ENCODE assay signal across 2 cellular contexts in the genomic region with DNA sequence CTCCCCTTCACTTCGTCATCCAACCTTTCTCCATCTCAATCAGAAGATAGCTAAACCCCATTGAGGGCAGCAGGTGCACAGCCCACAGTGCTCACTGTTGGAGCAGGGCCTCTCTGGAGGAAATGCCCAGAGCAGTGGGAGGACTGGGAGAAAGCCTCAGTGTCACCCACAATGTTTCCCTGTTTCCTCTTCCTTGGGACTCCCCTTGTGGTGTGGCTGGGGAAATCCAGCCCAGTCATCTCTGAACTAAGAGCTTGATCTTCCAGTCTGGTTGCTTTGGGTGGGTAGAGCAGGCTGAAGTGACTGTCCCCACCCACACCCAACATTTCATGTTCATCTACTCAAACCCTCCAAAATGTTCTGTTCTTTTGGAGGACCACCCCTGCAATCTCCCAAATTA.
TF ChIP-seq lines count a peak whose summit lies in the region.

No MANE protein-coding gene starts in this region.

TF ChIP-seq in GM12878, 131 proteins besides CTCF, POLR2A, EP300 and RAD21 (continues in another document):
- peak; percentile 78; the same call in 1 of the 2 replicates for TF ChIP-seq PML (IDR thresholded peaks at IDR 0.05; ENCODE audit: low read length)
- TF ChIP-seq NR2C2 (IDR thresholded peaks at IDR 0.05; ENCODE audit: borderline replicate concordance, control insufficient read depth, insufficient read length, low read depth) = no peak
- TF ChIP-seq JUNB (IDR thresholded peaks at IDR 0.05) = peak; percentile 96
- no peak for TF ChIP-seq RAD51 (IDR thresholded peaks at IDR 0.05)
- peak; percentile 53; the same call in 1 of the 2 replicates for TF ChIP-seq YY1 (IDR thresholded peaks at IDR 0.05; ENCODE audit: low read depth, low read length)
- no peak for TF ChIP-seq ZNF274 (IDR thresholded peaks at IDR 0.05; ENCODE audit: insufficient read depth, insufficient read length)
- TF ChIP-seq E2F4 (IDR thresholded peaks at IDR 0.05; ENCODE audit: low read depth, low read length) = no peak
- peak; percentile 90 for TF ChIP-seq TCF12 (IDR thresholded peaks at IDR 0.05; ENCODE audit: low read depth, low read length)
- peak; percentile 60 for TF ChIP-seq GABPA (IDR thresholded peaks at IDR 0.05; ENCODE audit: low read depth)
- TF ChIP-seq IRF4 (IDR thresholded peaks at IDR 0.05; ENCODE audit: low read depth, low read length) = peak; percentile 98
- peak; percentile 83 for TF ChIP-seq MTA2 (IDR thresholded peaks at IDR 0.05; ENCODE audit: low read depth)
- peak; percentile 82 for TF ChIP-seq SP1 (IDR thresholded peaks at IDR 0.05; ENCODE audit: low read depth, low read length)
- no peak for TF ChIP-seq RB1 (IDR thresholded peaks at IDR 0.05; ENCODE audit: borderline replicate concordance)
- no peak for TF ChIP-seq CHD4 (IDR thresholded peaks at IDR 0.05)
- TF ChIP-seq, protein P1, sequence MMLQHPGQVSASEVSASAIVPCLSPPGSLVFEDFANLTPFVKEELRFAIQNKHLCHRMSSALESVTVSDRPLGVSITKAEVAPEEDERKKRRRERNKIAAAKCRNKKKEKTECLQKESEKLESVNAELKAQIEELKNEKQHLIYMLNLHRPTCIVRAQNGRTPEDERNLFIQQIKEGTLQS (IDR thresholded peaks at IDR 0.05; ENCODE audit: borderline replicate concordance, extremely low read depth, low read depth, low read length) = no peak
- no peak for TF ChIP-seq SREBF1 (IDR thresholded peaks at IDR 0.05; ENCODE audit: low read length)
- no peak; the same call in 1 of the 2 replicates for TF ChIP-seq MLLT1 (IDR thresholded peaks at IDR 0.05)
- TF ChIP-seq JUND (IDR thresholded peaks at IDR 0.05; ENCODE audit: low read depth, low read length) = peak; percentile 84; the same call in 1 of the 2 replicates
- TF ChIP-seq SRF (IDR thresholded peaks at IDR 0.05; ENCODE audit: low read depth in 2 of 2, low read length in 2 of 2) = peak in 1 of 2 experiments; percentile 56; a peak in 1 of 4 replicates
- no peak for TF ChIP-seq KAT2A (conservative IDR thresholded peaks at IDR 0.05; ENCODE audit: control insufficient read depth, low read depth, low read length)
- no peak for TF ChIP-seq NR2C1 (IDR thresholded peaks at IDR 0.05)
- TF ChIP-seq TCF7 (IDR thresholded peaks at IDR 0.05; ENCODE audit: borderline replicate concordance) = 0 out of 2 replicates have a peak, but pooled peaks have one; percentile 52
- TF ChIP-seq DPF2 (IDR thresholded peaks at IDR 0.05) = peak; percentile 99
- TF ChIP-seq KLF5 (IDR thresholded peaks at IDR 0.05; ENCODE audit: partially characterized antibody) = no peak
- TF ChIP-seq, protein P2, sequence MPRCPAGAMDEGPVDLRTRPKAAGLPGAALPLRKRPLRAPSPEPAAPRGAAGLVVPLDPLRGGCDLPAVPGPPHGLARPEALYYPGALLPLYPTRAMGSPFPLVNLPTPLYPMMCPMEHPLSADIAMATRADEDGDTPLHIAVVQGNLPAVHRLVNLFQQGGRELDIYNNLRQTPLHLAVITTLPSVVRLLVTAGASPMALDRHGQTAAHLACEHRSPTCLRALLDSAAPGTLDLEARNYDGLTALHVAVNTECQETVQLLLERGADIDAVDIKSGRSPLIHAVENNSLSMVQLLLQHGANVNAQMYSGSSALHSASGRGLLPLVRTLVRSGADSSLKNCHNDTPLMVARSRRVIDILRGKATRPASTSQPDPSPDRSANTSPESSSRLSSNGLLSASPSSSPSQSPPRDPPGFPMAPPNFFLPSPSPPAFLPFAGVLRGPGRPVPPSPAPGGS (IDR thresholded peaks at IDR 0.05; ENCODE audit: borderline replicate concordance, insufficient read depth, low read depth, low read length, poor library complexity, severe bottlenecking) = peak; percentile 99
- TF ChIP-seq NBN (IDR thresholded peaks at IDR 0.05) = no peak; the same call in none of the 2 replicates
- peak; percentile 90; the same call in 1 of the 2 replicates for TF ChIP-seq CBX5 (IDR thresholded peaks at IDR 0.05; ENCODE audit: low read depth)
- peak; percentile 70 for TF ChIP-seq NR2F1 (conservative IDR thresholded peaks at IDR 0.05)
- peak; percentile 7 to 69; a peak in 2 of 3 replicates for TF ChIP-seq EGR1 (IDR thresholded peaks at IDR 0.05; ENCODE audit: borderline replicate concordance in 1 of 2, low read depth in 2 of 2, low read length in 2 of 2)
- peak in 1 of 2 experiments; percentile 99; a peak in 2 of 4 replicates for TF ChIP-seq CEBPB (IDR thresholded peaks at IDR 0.05; ENCODE audit: borderline replicate concordance in 1 of 2, low read depth in 2 of 2, low read length in 2 of 2)
- peak; percentile 42; the same call in 1 of the 2 replicates for TF ChIP-seq CHD2 (IDR thresholded peaks at IDR 0.05; ENCODE audit: borderline replicate concordance, low read depth, low read length)

TF ChIP-seq in SK-N-SH, 30 proteins besides CTCF, POLR2A, EP300 and RAD21:
- TF ChIP-seq MEF2A (IDR thresholded peaks at IDR 0.05; ENCODE audit: borderline replicate concordance, low read depth) = no peak
- no peak for TF ChIP-seq YY1 (IDR thresholded peaks at IDR 0.05; ENCODE audit: low read depth)
- TF ChIP-seq, protein P3, sequence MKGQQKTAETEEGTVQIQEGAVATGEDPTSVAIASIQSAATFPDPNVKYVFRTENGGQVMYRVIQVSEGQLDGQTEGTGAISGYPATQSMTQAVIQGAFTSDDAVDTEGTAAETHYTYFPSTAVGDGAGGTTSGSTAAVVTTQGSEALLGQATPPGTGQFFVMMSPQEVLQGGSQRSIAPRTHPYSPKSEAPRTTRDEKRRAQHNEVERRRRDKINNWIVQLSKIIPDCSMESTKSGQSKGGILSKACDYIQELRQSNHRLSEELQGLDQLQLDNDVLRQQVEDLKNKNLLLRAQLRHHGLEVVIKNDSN (IDR thresholded peaks at IDR 0.05; ENCODE audit: borderline replicate concordance, low read depth) = no peak
- TF ChIP-seq FOSL2 (IDR thresholded peaks at IDR 0.05; ENCODE audit: borderline replicate concordance, low read depth) = no peak
- no peak for TF ChIP-seq JUND (IDR thresholded peaks at IDR 0.05)
- no peak for TF ChIP-seq PBX3 (IDR thresholded peaks at IDR 0.05)
- no peak for TF ChIP-seq FOXM1 (IDR thresholded peaks at IDR 0.05; ENCODE audit: low read depth)
- TF ChIP-seq RFX5 (IDR thresholded peaks at IDR 0.05; ENCODE audit: low read length) = no peak
- TF ChIP-seq TEAD4 (IDR thresholded peaks at IDR 0.05; ENCODE audit: borderline replicate concordance, insufficient read depth) = no peak
- no peak for TF ChIP-seq NRF1 (IDR thresholded peaks at IDR 0.05; ENCODE audit: low read depth, low read length)
- TF ChIP-seq RCOR1 (IDR thresholded peaks at IDR 0.05; ENCODE audit: low read length) = no peak
